8 cellular contexts compared by ENCODE assay signal in the genomic region with DNA sequence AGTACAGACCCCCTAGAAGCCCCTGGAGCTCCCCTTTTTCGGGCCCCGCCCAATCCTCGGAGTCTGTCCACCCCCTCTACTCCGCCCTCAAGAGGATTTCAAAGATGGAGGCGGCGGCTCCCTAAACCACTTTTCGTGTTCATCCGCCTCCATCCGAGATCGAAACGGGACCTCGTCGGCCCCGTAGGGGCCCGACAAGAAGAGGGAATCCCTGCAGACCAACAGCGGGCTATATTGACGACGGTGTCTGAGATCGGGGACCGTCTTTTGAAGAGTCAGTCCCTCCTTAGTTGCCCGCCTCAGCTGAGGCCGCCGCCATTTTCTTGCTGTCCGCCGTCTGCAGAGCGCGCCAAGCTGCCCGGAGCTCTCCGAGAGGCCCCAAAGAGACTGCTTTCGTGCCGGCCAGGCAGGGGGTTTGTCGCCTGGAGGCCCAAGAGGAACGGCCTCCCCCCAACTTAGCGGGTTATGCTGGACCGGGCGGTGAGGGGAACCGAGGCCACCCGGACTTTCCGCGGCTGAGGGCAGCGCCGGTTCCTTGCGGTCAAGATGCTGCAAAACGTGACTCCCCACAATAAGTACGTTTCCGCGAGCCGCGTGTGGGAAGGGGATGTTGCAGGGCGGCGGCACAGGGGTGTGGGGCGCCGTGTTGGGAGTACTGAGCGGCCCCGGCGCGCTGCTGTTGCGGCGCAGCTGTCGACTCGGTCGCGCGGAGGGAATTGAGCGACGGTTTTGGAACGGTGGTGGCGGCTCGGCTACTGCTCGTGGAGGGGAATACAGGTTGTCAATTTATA. TPM values are rescaled to one million over a fixed set of nuclear protein-coding genes. Genes with fewer than 3 reads are reported as not detected.
DNase-seq lines count a peak whose midpoint lies in the region; ATAC-seq and TF ChIP-seq lines count a peak whose summit lies in the region.

No MANE protein-coding gene starts in this region.

- intact Hi-C loops in activated B cell treated with CpG ODN at 0.5 μM for 24 hours (cut with micrococcal nuclease): loop anchor here (1.0 to 10.0 kb wide), 9 partner anchors 12 to 538 kb away; a partner anchor contains a TSS

- peak overlapping the region; percentile 99 for H3K27ac Mint-ChIP-seq in activated B cell treated with CpG ODN at 0.5 μM for 24 hours

- under 1% methylated on average over 70 of the region's 70 CpGs for WGBS in HUES64
- WGBS in thymus: under 1% methylated on average over 70 of the region's 70 CpGs

- peaks cover 6% of the 10 kb centered on the region; the same call in 1 of the 2 replicates for H3K4me1 ChIP-seq in HUES64 (ENCODE audit: insufficient read depth, low read length)
- peaks cover 33% of the 10 kb centered on the region for H3K4me1 ChIP-seq in effector memory CD4-positive, alpha-beta T cell (ENCODE audit: control insufficient read depth, insufficient read depth, low read length, poor library complexity, severe bottlenecking)
- peaks cover 27% of the 10 kb centered on the region for H3K4me1 ChIP-seq in muscle layer of colon (ENCODE audit: insufficient read depth, low read length)
- H3K4me1 ChIP-seq in thymus (ENCODE audit: control insufficient read depth, insufficient read depth, low read length): peaks cover 6% of the 10 kb centered on the region

- peaks cover 44% of the 10 kb centered on the region for H3K4me1 Mint-ChIP-seq in activated B cell treated with CpG ODN at 0.5 μM for 24 hours

- H3K27me3 Mint-ChIP-seq in activated B cell treated with CpG ODN at 0.5 μM for 24 hours: no peaks in the 10 kb centered on the region

- H3K27ac ChIP-seq in HUES64 (ENCODE audit: low read depth, low read length) (peak overlapping the region; percentile 99), muscle layer of colon (ENCODE audit: low read depth, low read length) (peak overlapping the region; percentile 82), thymus (ENCODE audit: low read depth) (peak overlapping the region; percentile 97)
- H3K27ac ChIP-seq in effector memory CD4-positive, alpha-beta T cell (ENCODE audit: insufficient read depth, low read length, poor library complexity, severe bottlenecking): peak overlapping the region; percentile 78

- no peak for ATAC-seq in activated B cell treated with CpG ODN at 0.5 μM for 24 hours (ENCODE audit: low read depth)

- H3K4me3 Mint-ChIP-seq in activated B cell treated with CpG ODN at 0.5 μM for 24 hours: peak overlapping the region; percentile 91

- no peak for TF ChIP-seq CTCF in activated B cell treated with CpG ODN at 0.5 μM for 24 hours (IDR thresholded peaks at IDR 0.05)

- peak; percentile 44 for DNase-seq in Daoy (ENCODE audit: low read depth)
- peak; percentile 57 for DNase-seq in activated B cell treated with CpG ODN at 0.5 μM for 24 hours
- DNase-seq in effector memory CD4-positive, alpha-beta T cell: peak; percentile 46 to 55 (median 52)
- DNase-seq in EL: no peak
- no peak for DNase-seq in DMS114 treated with DMSO at 0.1 percent for 48 hours (lab: John Stamatoyannopoulos, UW; ENCODE audit: unreplicated experiment)

- H3K36me3 Mint-ChIP-seq in activated B cell treated with CpG ODN at 0.5 μM for 24 hours (ENCODE audit: low read depth): peaks cover 82% of the 10 kb centered on the region

- H3K27me3 ChIP-seq in HUES64 (ENCODE audit: insufficient read depth, low read length): no peaks in the 10 kb centered on the region
- H3K27me3 ChIP-seq in effector memory CD4-positive, alpha-beta T cell (replicated peaks; ENCODE audit: control insufficient read depth, insufficient read depth, low read length, poor library complexity, severe bottlenecking): no peaks in the 10 kb centered on the region
- no peaks in the 10 kb centered on the region for H3K27me3 ChIP-seq in muscle layer of colon (ENCODE audit: control insufficient read depth in 1 of 2, insufficient read depth in 2 of 2, low read length in 2 of 2)
- no peaks in the 10 kb centered on the region for H3K27me3 ChIP-seq in thymus (ENCODE audit: control insufficient read depth, insufficient read depth)

- peak overlapping the region; percentile 94 for H3K4me3 ChIP-seq in HUES64 (ENCODE audit: low read length)
- H3K4me3 ChIP-seq in effector memory CD4-positive, alpha-beta T cell (ENCODE audit: insufficient read depth, low read depth, low read length, poor library complexity, severe bottlenecking): peak overlapping the region; percentile 94
- H3K4me3 ChIP-seq in muscle layer of colon (ENCODE audit: low read depth in 1 of 2, low read length in 2 of 2): peak overlapping the region; percentile 82 to 83
- H3K4me3 ChIP-seq in thymus (ENCODE audit: low read length): peak overlapping the region; percentile 87

- CTCF ChIA-PET in activated B cell treated with CpG ODN at 0.5 μM for 24 hours (lab: Charles Lee): interaction anchor here (0.9 to 11.4 kb wide), 15 partner anchors 10 to 134 kb away, joined by 3 to 151 read pairs (median 6); a partner anchor contains a TSS

- POLR2A ChIA-PET in activated B cell treated with CpG ODN at 0.5 μM for 24 hours (lab: Charles Lee): interaction anchor here (0.5 to 14.0 kb wide), 81 partner anchors 12 to 1698 kb away, joined by 3 to 1150 read pairs (median 7); a partner anchor contains a TSS

- peak overlapping the region; percentile 95 for H3K9ac ChIP-seq in HUES64 (ENCODE audit: low read depth, low read length)
- peak overlapping the region; percentile 69 for H3K9ac ChIP-seq in muscle layer of colon (ENCODE audit: low read length)

- no peaks in the 10 kb centered on the region for H3K9me3 ChIP-seq in HUES64 (ENCODE audit: insufficient read depth, low read depth, low read length)
- H3K9me3 ChIP-seq in effector memory CD4-positive, alpha-beta T cell (ENCODE audit: control insufficient read depth, low read length): no peaks in the 10 kb centered on the region
- H3K9me3 ChIP-seq in muscle layer of colon (ENCODE audit: low read length): no peaks in the 10 kb centered on the region
- no peaks in the 10 kb centered on the region for H3K9me3 ChIP-seq in thymus (ENCODE audit: control insufficient read depth)

- H3K9me3 Mint-ChIP-seq in activated B cell treated with CpG ODN at 0.5 μM for 24 hours: no peaks in the 10 kb centered on the region

- H3K36me3 ChIP-seq in HUES64 (ENCODE audit: insufficient read depth, low read length) (peaks cover 59% of the 10 kb centered on the region), muscle layer of colon (ENCODE audit: insufficient read depth, low read length) (peaks cover 42% of the 10 kb centered on the region), thymus (ENCODE audit: control insufficient read depth, insufficient read depth) (peaks cover 32% of the 10 kb centered on the region)
- peaks cover 43% of the 10 kb centered on the region for H3K36me3 ChIP-seq in effector memory CD4-positive, alpha-beta T cell (ENCODE audit: control insufficient read depth, insufficient read depth, low read length)

RNA-seq across cellular contexts. Expression of a gene that starts 4.2 kb away (rescaled TPM):
- 108 and 128 TPM in 2 replicates for total RNA-seq in Daoy (2014; rRNA removed; shearing (Covaris generic))
- polyA plus RNA-seq in HUES64 (2013, experiment 1 of 2): 111 TPM
- polyA plus RNA-seq in HUES64 (2013, experiment 2 of 2): 112 TPM
- total RNA-seq in activated B cell treated with CpG ODN at 0.5 μM for 24 hours: 347 and 370 TPM in 2 replicates
- polyA plus RNA-seq in thymus: 119 TPM

RNA-seq across cellular contexts. Expression of a gene that starts 19.7 kb away (rescaled TPM):
- 0.11 and 1.8 TPM in 2 replicates for total RNA-seq in Daoy (2014; rRNA removed; shearing (Covaris generic))
- 2.5 TPM for polyA plus RNA-seq in HUES64 (2013, experiment 1 of 2)
- 2.4 TPM for polyA plus RNA-seq in HUES64 (2013, experiment 2 of 2)
- total RNA-seq in activated B cell treated with CpG ODN at 0.5 μM for 24 hours: 371 and 387 TPM in 2 replicates
- 161 TPM for polyA plus RNA-seq in thymus

RNA-seq across cellular contexts. Expression of a gene that starts 31.7 kb away (rescaled TPM):
- total RNA-seq in Daoy (2014; rRNA removed; shearing (Covaris generic)): 0.23 and 3.2 TPM in 2 replicates
- 0.45 TPM for polyA plus RNA-seq in HUES64 (2013, experiment 1 of 2)
- 0.82 TPM for polyA plus RNA-seq in HUES64 (2013, experiment 2 of 2)
- total RNA-seq in activated B cell treated with CpG ODN at 0.5 μM for 24 hours: 341 and 365 TPM in 2 replicates
- polyA plus RNA-seq in thymus: 71.0 TPM

RNA-seq across cellular contexts. Expression of a gene that starts 36.8 kb away (rescaled TPM):
- total RNA-seq in Daoy (2014; rRNA removed; shearing (Covaris generic)): 1.9 TPM in 1 of 2 replicates, not detected in the other
- 8.7 TPM for polyA plus RNA-seq in HUES64 (2013, experiment 1 of 2)
- 9.1 TPM for polyA plus RNA-seq in HUES64 (2013, experiment 2 of 2)
- total RNA-seq in activated B cell treated with CpG ODN at 0.5 μM for 24 hours: 153 and 167 TPM in 2 replicates
- polyA plus RNA-seq in thymus: 27.9 TPM

Comparison
In these comparisons a context has a peak if more than half of its experiments do, and no peak if none do; other contexts are left out.
1. DNase-seq: peak in Daoy (single experiment), activated B cell treated with CpG ODN at 0.5 μM for 24 hours (single experiment) and effector memory CD4-positive, alpha-beta T cell (3 of 3); none in EL (single experiment) and DMS114 treated with DMSO at 0.1 percent for 48 hours (single experiment).
2. RNA of a gene that starts 19.7 kb away (total RNA-seq): 371 to 387 TPM in activated B cell treated with CpG ODN at 0.5 μM for 24 hours; 0.11 to 1.8 TPM in Daoy; every median in the first group is over 100 times any median in the second.
3. RNA of a gene that starts 31.7 kb away (total RNA-seq): 341 to 365 TPM in activated B cell treated with CpG ODN at 0.5 μM for 24 hours; 0.23 to 3.2 TPM in Daoy; every median in the first group is over 10 times any median in the second.
4. Peak in every context shown above with its lines, with median percentiles within 50 percentile points of each other: H3K27ac ChIP-seq and H3K4me3 ChIP-seq.